In genomic region chr6:30557683-30557981, GRCh38 we compare ENCODE assay signal across 7 cellular contexts. TPM values are rescaled to one million over a fixed set of nuclear protein-coding genes. Genes with fewer than 3 reads are reported as not detected.
DNase-seq lines count a peak whose midpoint lies in the region; ATAC-seq, FAIRE-seq and TF ChIP-seq lines count a peak whose summit lies in the region.

No MANE protein-coding gene starts in this region.

- no peaks in the 10 kb centered on the region for H3K9me3 Mint-ChIP-seq in dendritic cell treated with granulocyte-macrophage colony-stimulating factor and Interleukin-4, amounts not matched to agents 40 ng/mL and 50 ng/mL, for 4 days
- no peaks in the 10 kb centered on the region for H3K9me3 Mint-ChIP-seq in nephron

- DNase-seq in GM19239 (ENCODE audit: insufficient read length, low spot score) (no peak), PC-9 (no peak), ecto neural progenitor cell (ENCODE audit: low spot score) (no peak)
- no peak for DNase-seq in activated CD4-positive, CD25-positive, alpha-beta regulatory T cell (lab: John Stamatoyannopoulos, UW)

- peak; percentile 91 for FAIRE-seq in GM19239 (lab: Jason Lieb, UNC)

- H3K36me3 ChIP-seq in PC-9 (ENCODE audit: low read depth) = peaks cover 46% of the 10 kb centered on the region

- H4K20me1 ChIP-seq in PC-9 (ENCODE audit: insufficient read depth) = peaks cover 17% of the 10 kb centered on the region

- H3K27me3 ChIP-seq in PC-9 (ENCODE audit: insufficient read depth, low read depth) = no peaks in the 10 kb centered on the region

- intact Hi-C loops in PC-9 (cut with micrococcal nuclease; ENCODE audit: unreplicated experiment) = no loop called here
- intact Hi-C loops in dendritic cell treated with granulocyte-macrophage colony-stimulating factor and Interleukin-4, amounts not matched to agents 40 ng/mL and 50 ng/mL, for 4 days (cut with micrococcal nuclease) = loop anchor here (1.0 kb wide), 1 partner anchor 14 kb away; the partner anchor contains the start of gene ABCF1

- peak overlapping the region; percentile 99 for H3K4me3 Mint-ChIP-seq in dendritic cell treated with granulocyte-macrophage colony-stimulating factor and Interleukin-4, amounts not matched to agents 40 ng/mL and 50 ng/mL, for 4 days
- peak overlapping the region; percentile 96 to 99 (median 98) for H3K4me3 Mint-ChIP-seq in nephron

- H3K36me3 Mint-ChIP-seq in dendritic cell treated with granulocyte-macrophage colony-stimulating factor and Interleukin-4, amounts not matched to agents 40 ng/mL and 50 ng/mL, for 4 days (ENCODE audit: low read depth) = peaks cover 80% of the 10 kb centered on the region
- peaks cover 41% of the 10 kb centered on the region for H3K36me3 Mint-ChIP-seq in nephron (ENCODE audit: low read depth)

- CTCF ChIA-PET in PC-9 (lab: Charles Lee) = interaction anchor here (1.0 kb wide), 1 partner anchor 8 kb away, joined by 3 read pairs; no protein-coding TSS in a partner anchor

- H3K4me3 ChIP-seq in PC-9 = peak overlapping the region; percentile 99

- POLR2A ChIA-PET in PC-9 (lab: Charles Lee; ENCODE audit: unreplicated experiment) = interaction anchor here (0.5 to 1.6 kb wide), 3 partner anchors 10 to 57 kb away, joined by 3 to 11 read pairs (median 4); partner anchors contain the start of gene ABCF1

- H3K27ac ChIP-seq in PC-9 = peak overlapping the region; percentile 79

- peaks cover 17% of the 10 kb centered on the region for H3K4me1 ChIP-seq in PC-9 (replicated peaks; ENCODE audit: insufficient read depth)

- ATAC-seq in HG02588 (IDR thresholded peaks at IDR 0.05; ENCODE audit: unreplicated experiment) = no peak

- H3K9me2 ChIP-seq in PC-9 (ENCODE audit: insufficient read depth) = no peaks in the 10 kb centered on the region; the same call in 1 of the 2 replicates

- TF ChIP-seq CTCF in PC-9 (conservative IDR thresholded peaks at IDR 0.05) (no peak), nephron (IDR thresholded peaks at IDR 0.05; ENCODE audit: unreplicated experiment in 3 of 3) (no peak)

- H3K27me3 Mint-ChIP-seq in dendritic cell treated with granulocyte-macrophage colony-stimulating factor and Interleukin-4, amounts not matched to agents 40 ng/mL and 50 ng/mL, for 4 days = no peaks in the 10 kb centered on the region
- H3K27me3 Mint-ChIP-seq in nephron (ENCODE audit: low read depth) = no peaks in the 10 kb centered on the region

- peaks cover 39% of the 10 kb centered on the region for H3K4me1 Mint-ChIP-seq in dendritic cell treated with granulocyte-macrophage colony-stimulating factor and Interleukin-4, amounts not matched to agents 40 ng/mL and 50 ng/mL, for 4 days (ENCODE audit: low read depth)
- peaks cover 27% of the 10 kb centered on the region for H3K4me1 Mint-ChIP-seq in nephron

- H3K4me2 ChIP-seq in PC-9 = peak overlapping the region; percentile 94

- peaks cover 41% of the 10 kb centered on the region for H3K79me2 ChIP-seq in PC-9 (ENCODE audit: low read depth)

- no peaks in the 10 kb centered on the region for H3K9me3 ChIP-seq in PC-9 (ENCODE audit: insufficient read depth, low read depth)

- H3K27ac Mint-ChIP-seq in dendritic cell treated with granulocyte-macrophage colony-stimulating factor and Interleukin-4, amounts not matched to agents 40 ng/mL and 50 ng/mL, for 4 days = peak overlapping the region; percentile 100
- H3K27ac Mint-ChIP-seq in nephron = peak overlapping the region; percentile 98 to 99 (median 98)

- BruUV-seq in PC-9 (replicated peaks; lab: Mats Ljungman, UMichigan) = no TSS peak

- peaks cover 29% of the 10 kb centered on the region; the same call in 1 of the 2 replicates for H3F3A ChIP-seq in PC-9 (ENCODE audit: insufficient read depth, low read depth)

- peak overlapping the region; percentile 94 for H2AFZ ChIP-seq in PC-9

RNA-seq across cellular contexts. Expression of gene PRR3, which starts 0.5 kb away (rescaled TPM):
- 14.7 and 16.9 TPM in 2 replicates for total RNA-seq in PC-9 (2021)

RNA-seq across cellular contexts. Expression of gene GNL1, which starts 1.3 kb away (rescaled TPM):
- 114 and 123 TPM in 2 replicates for total RNA-seq in PC-9 (2021)

RNA-seq across cellular contexts. Expression of gene ABCF1, which starts 13.6 kb away (rescaled TPM):
- total RNA-seq in PC-9 (2021) = 64.0 and 73.7 TPM in 2 replicates

RNA-seq across cellular contexts. Expression of gene PPP1R10, which starts 59.4 kb away (rescaled TPM):
- 47.6 and 69.5 TPM in 2 replicates for total RNA-seq in PC-9 (2021)
